Comparison of ENCODE assay signal across 16 cellular contexts in the genomic region with DNA sequence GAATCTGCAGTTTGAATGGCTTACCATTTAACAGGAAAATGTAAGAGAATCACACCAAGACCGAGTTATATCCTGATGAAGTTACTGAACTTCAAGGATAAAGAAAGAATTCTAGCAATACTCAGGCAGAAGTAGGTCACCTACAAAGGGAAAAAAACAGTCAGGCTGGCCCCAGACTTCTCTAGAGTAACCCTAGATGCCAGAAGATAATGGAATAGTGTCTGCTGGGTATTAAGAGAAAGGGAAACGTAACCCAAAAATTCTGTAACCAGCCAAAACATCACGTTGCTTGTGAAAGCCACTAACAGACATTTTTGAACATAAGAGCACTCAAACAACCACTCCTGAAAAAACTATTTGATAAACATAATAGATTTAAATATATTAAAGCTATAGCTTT. TPM values are rescaled to one million over a fixed set of nuclear protein-coding genes. Genes with fewer than 3 reads are reported as not detected.
DNase-seq lines count a peak whose midpoint lies in the region; ATAC-seq and TF ChIP-seq lines count a peak whose summit lies in the region.
"Had no signal": no experiment of that assay in that cellular context is flagged by ENCODE, and none has a peak within 500 bp of the region (broad histone marks: within the 10 kb centered on the region; RNA-seq: fewer than 3 reads in every experiment).

No MANE protein-coding gene starts in this region.

- 59% methylated on average over 3 of the region's 3 CpGs for WGBS in mammary epithelial cell (ENCODE audit: low coverage, missing lambda C conversion rate)
- WGBS in thymus, result 43% methylated on average over 3 of the region's 3 CpGs
- WGBS in SK-N-SH (ENCODE audit: low lambda C conversion rate), result 86% methylated on average over 3 of the region's 3 CpGs

- H3K36me3 ChIP-seq in mammary epithelial cell (ENCODE audit: insufficient read depth, low read length), result no peaks in the 10 kb centered on the region
- H3K36me3 ChIP-seq in SU-DHL-6 (ENCODE audit: low read length), result peaks cover 5% of the 10 kb centered on the region; the same call in 1 of the 2 replicates
- peaks cover 4% of the 10 kb centered on the region for H3K36me3 ChIP-seq in thymus (ENCODE audit: control insufficient read depth, insufficient read depth)
- no peaks in the 10 kb centered on the region for H3K36me3 ChIP-seq in SK-N-SH (replicated peaks in 1 of 2; ENCODE audit: control insufficient read depth in 1 of 2, insufficient read depth in 2 of 2, low read length in 1 of 2)
- H3K36me3 ChIP-seq: suprapubic skin had no signal

- peaks cover 33% of the 10 kb centered on the region for H3K4me1 Mint-ChIP-seq in MCF 10A (ENCODE audit: insufficient read depth, unreplicated experiment)
- H3K4me1 Mint-ChIP-seq in immature natural killer cell, result peaks cover 52 to 76% of the 10 kb centered on the region in 2 donors

- H3K36me3 Mint-ChIP-seq in MCF 10A (ENCODE audit: insufficient read depth, unreplicated experiment), result peaks cover 17% of the 10 kb centered on the region
- H3K36me3 Mint-ChIP-seq in immature natural killer cell, result no peaks in the 10 kb centered on the region

- H3K4me2 ChIP-seq in mammary epithelial cell (ENCODE audit: insufficient read depth, low read depth, low read length), result no peak overlapping the region
- H3K4me2 ChIP-seq in SU-DHL-6 (ENCODE audit: low read depth, low read length, poor library complexity, severe bottlenecking), result peak overlapping the region; percentile 41
- H3K4me2 ChIP-seq in SK-N-SH, result no peak overlapping the region

- H2AFZ ChIP-seq in mammary epithelial cell (ENCODE audit: low read depth, low read length) (no peak overlapping the region), SU-DHL-6 (ENCODE audit: low read depth, low read length, severe bottlenecking) (no peak overlapping the region), SK-N-SH (ENCODE audit: low read depth) (no peak overlapping the region)

- CTCF ChIA-PET in MCF 10A (lab: Yijun Ruan, JAX) (interaction anchor here (1.3 kb wide), 1 partner anchor 9 kb away, joined by 5 read pairs; no protein-coding TSS in a partner anchor), mammary epithelial cell (lab: Charles Lee; ENCODE audit: low non-redundant PET) (no interaction called here), SK-N-SH (lab: Yijun Ruan, JAX) (interaction anchor here (1.4 kb wide), 1 partner anchor 13 kb away, joined by 3 read pairs; no protein-coding TSS in a partner anchor)

- DNase-seq in MCF 10A (ENCODE audit: unreplicated experiment) (no peak), mammary epithelial cell (no peak), immature natural killer cell (no peak), NCI-H2171 treated with DMSO at 0.1 percent for 48 hours (lab: John Stamatoyannopoulos, UW) (no peak), SK-N-SH (no peak)
- DNase-seq: HCEC 1CT, mesendoderm, NCI-H1694, NCI-H446, SHP77, T1000 had no signal

- H3K9me3 Mint-ChIP-seq in MCF 10A (ENCODE audit: unreplicated experiment) (no peaks in the 10 kb centered on the region), immature natural killer cell (no peaks in the 10 kb centered on the region)
- H3K9me3 Mint-ChIP-seq: activated naive CD4-positive, alpha-beta T cell treated with anti-CD3 and anti-CD28 coated beads, Interleukin-2, amount 50 U/mL, for 72 hours had no signal

- no peaks in the 10 kb centered on the region for H3K27me3 Mint-ChIP-seq in MCF 10A (ENCODE audit: insufficient read depth, unreplicated experiment)
- peaks cover 0 to 4% (median 0%) of the 10 kb centered on the region in 3 donors for H3K27me3 Mint-ChIP-seq in immature natural killer cell (ENCODE audit: low read depth in 3 of 3)

- no peaks in the 10 kb centered on the region for H3K9me3 ChIP-seq in mammary epithelial cell (replicated peaks; ENCODE audit: insufficient read depth, low read length)
- no peaks in the 10 kb centered on the region for H3K9me3 ChIP-seq in SU-DHL-6 (ENCODE audit: insufficient read depth, low read length)
- H3K9me3 ChIP-seq in thymus (ENCODE audit: control insufficient read depth), result no peaks in the 10 kb centered on the region
- H3K9me3 ChIP-seq in SK-N-SH, result no peaks in the 10 kb centered on the region
- H3K9me3 ChIP-seq: suprapubic skin had no signal

- TF ChIP-seq CTCF in MCF 10A (IDR thresholded peaks at IDR 0.05; ENCODE audit: unreplicated experiment), result no peak
- TF ChIP-seq CTCF in mammary epithelial cell (conservative IDR thresholded peaks at IDR 0.05 in 1 of 2, IDR thresholded peaks at IDR 0.05 in 1 of 2; ENCODE audit: extremely low read depth in 1 of 2, insufficient read depth in 1 of 2, low read depth in 1 of 2, low read length in 2 of 2), result no peak
- TF ChIP-seq CTCF in SU-DHL-6 (IDR thresholded peaks at IDR 0.05; ENCODE audit: insufficient read depth, low read length, poor library complexity, severe bottlenecking), result no peak
- TF ChIP-seq CTCF in SK-N-SH (IDR thresholded peaks at IDR 0.05), result no peak

- dilution Hi-C loops in mammary epithelial cell (cut with HindIII; ENCODE audit: low sequenced_read_pairs), result no loop called here

- POLR2A ChIA-PET in MCF 10A (lab: Yijun Ruan, JAX) (no interaction called here), SK-N-SH (lab: Yijun Ruan, JAX) (no interaction called here)

- H4K20me1 ChIP-seq in mammary epithelial cell (ENCODE audit: insufficient read depth, low read length) (peaks cover 6% of the 10 kb centered on the region), SU-DHL-6 (ENCODE audit: low read depth, low read length) (peaks cover 23% of the 10 kb centered on the region), SK-N-SH (ENCODE audit: insufficient read depth) (peaks cover 97% of the 10 kb centered on the region)

- H3K79me2 ChIP-seq in mammary epithelial cell (ENCODE audit: insufficient read depth, low read length), result peaks cover 98% of the 10 kb centered on the region
- peaks cover 100% of the 10 kb centered on the region for H3K79me2 ChIP-seq in SU-DHL-6 (ENCODE audit: insufficient read depth, low read length)
- H3K79me2 ChIP-seq in SK-N-SH (ENCODE audit: insufficient read depth), result peaks cover 100% of the 10 kb centered on the region

- TF ChIP-seq RAD21 in SK-N-SH (IDR thresholded peaks at IDR 0.05; ENCODE audit: low read length), result no peak

- H3F3A ChIP-seq in SU-DHL-6 (ENCODE audit: insufficient read depth) (peaks cover 19% of the 10 kb centered on the region), SK-N-SH (replicated peaks; ENCODE audit: insufficient read depth) (peaks cover 16% of the 10 kb centered on the region)

- no peak overlapping the region for H3K4me3 Mint-ChIP-seq in MCF 10A (ENCODE audit: unreplicated experiment)
- H3K4me3 Mint-ChIP-seq in immature natural killer cell, result peak overlapping the region in 2 of 5 donors; percentile 43 to 49

- H3K9me2 ChIP-seq in SU-DHL-6 (replicated peaks; ENCODE audit: insufficient read depth, low read length) (no peaks in the 10 kb centered on the region), SK-N-SH (no peaks in the 10 kb centered on the region)

- TF ChIP-seq EP300 in SK-N-SH (IDR thresholded peaks at IDR 0.05; ENCODE audit: borderline replicate concordance in 1 of 2, low read depth in 1 of 2, low read length in 1 of 2), result no peak

- H3K27ac ChIP-seq in mammary epithelial cell (ENCODE audit: insufficient read depth, low read depth, low read length) (no peak overlapping the region), SU-DHL-6 (ENCODE audit: low read depth, low read length) (peak overlapping the region; percentile 44; the same call in 1 of the 2 replicates), thymus (ENCODE audit: low read depth) (peak overlapping the region; percentile 56), SK-N-SH (ENCODE audit: low read depth in 2 of 2, low read length in 1 of 2) (no peak overlapping the region)
- H3K27ac ChIP-seq: suprapubic skin had no signal

- ATAC-seq in HG02981 (IDR thresholded peaks at IDR 0.05; ENCODE audit: unreplicated experiment), result no peak
- ATAC-seq: activated naive CD4-positive, alpha-beta T cell treated with anti-CD3 and anti-CD28 coated beads, Interleukin-2, amount 50 U/mL, for 72 hours had no signal

- H3K9ac ChIP-seq in mammary epithelial cell (ENCODE audit: insufficient read depth, low read length) (no peak overlapping the region), SU-DHL-6 (ENCODE audit: low read length) (peak overlapping the region; percentile 16; the same call in 1 of the 2 replicates), SK-N-SH (no peak overlapping the region)

- BruUV-seq in MCF 10A (replicated peaks; lab: Mats Ljungman, UMichigan) (no TSS peak), mammary epithelial cell (replicated peaks; lab: Mats Ljungman, UMichigan) (no TSS peak)

- H3K4me3 ChIP-seq in mammary epithelial cell (replicated peaks in 1 of 3; ENCODE audit: insufficient read depth in 1 of 3, low read depth in 2 of 3, low read length in 3 of 3) (no peak overlapping the region), SU-DHL-6 (ENCODE audit: insufficient read depth, low read length, poor library complexity, severe bottlenecking) (no peak overlapping the region), thymus (ENCODE audit: low read length) (no peak overlapping the region), SK-N-SH (ENCODE audit: low read depth in 2 of 2, low read length in 1 of 2) (no peak overlapping the region)
- H3K4me3 ChIP-seq: suprapubic skin had no signal

- in situ Hi-C loops in mammary epithelial cell (cut with MboI; ENCODE audit: low sequenced_read_pairs in 2 of 2), result no loop called here

- H3K4me1 ChIP-seq in mammary epithelial cell (ENCODE audit: insufficient read depth, low read length) (peaks cover 14% of the 10 kb centered on the region), thymus (ENCODE audit: control insufficient read depth, insufficient read depth, low read length) (peaks cover 9% of the 10 kb centered on the region), SK-N-SH (ENCODE audit: control insufficient read depth in 1 of 2, insufficient read depth in 2 of 2, low read depth in 1 of 2, low read length in 1 of 2) (peaks cover 8 to 25% of the 10 kb centered on the region in 2 experiments; a peak in 3 of 4 replicates)

- H3K27me3 ChIP-seq in mammary epithelial cell (ENCODE audit: insufficient read depth, low read length) (no peaks in the 10 kb centered on the region), SU-DHL-6 (ENCODE audit: low read length) (no peaks in the 10 kb centered on the region), thymus (ENCODE audit: control insufficient read depth, insufficient read depth) (no peaks in the 10 kb centered on the region), SK-N-SH (ENCODE audit: insufficient read depth) (no peaks in the 10 kb centered on the region)
- H3K27me3 ChIP-seq: suprapubic skin had no signal

- peak overlapping the region; percentile 13 for H3K27ac Mint-ChIP-seq in MCF 10A (ENCODE audit: low read depth, unreplicated experiment)
- peak overlapping the region in 4 of 6 donors; percentile 62 to 83 (median 68) for H3K27ac Mint-ChIP-seq in immature natural killer cell

- intact Hi-C loops in MCF 10A (cut with micrococcal nuclease), result no loop called here
- intact Hi-C loops in mammary epithelial cell (cut with micrococcal nuclease), result no loop called here

TF ChIP-seq in SK-N-SH, 30 proteins besides CTCF, POLR2A, EP300 and RAD21 (continues in another document):
- TF ChIP-seq TEAD4 (IDR thresholded peaks at IDR 0.05; ENCODE audit: borderline replicate concordance, insufficient read depth), result no peak

RNA-seq across cellular contexts. Expression of gene UBE2G1, which starts 31.3 kb away (rescaled TPM):
- total RNA-seq in MCF 10A (2022) (65.1 and 78.5 TPM in 2 replicates), mammary epithelial cell (10 to 100 TPM; 60.8 to 93.0 TPM)
- polyA plus RNA-seq in mammary epithelial cell (38.7 TPM), immature natural killer cell (10 to 100 TPM; 48.1 to 84.7 (median 69.3) TPM), thymus (19.5 TPM), SK-N-SH (2012; rRNA removed) (23.2 and 26.2 TPM in 2 replicates)
- 34.4 TPM for polyA minus RNA-seq in mammary epithelial cell
- polyA plus RNA-seq in SK-N-SH (2012; cell fraction: cytosol; rRNA removed), result 34.1 and 38.8 TPM in 2 replicates
- polyA plus RNA-seq in SK-N-SH (2012; cell fraction: nucleus; rRNA removed), result 12.0 and 18.0 TPM in 2 replicates

Comparison
In these comparisons a context has a peak if more than half of its experiments do, and no peak if none do; other contexts are left out.
1. H3K27ac ChIP-seq: peak in SU-DHL-6 (single experiment) and thymus (single experiment); none in mammary epithelial cell (single experiment) and SK-N-SH (0 of 2).